ENCODE assay signal across 21 cellular contexts in genomic region chr2:61055557-61055956, GRCh38. TPM values are rescaled to one million over a fixed set of nuclear protein-coding genes. Genes with fewer than 3 reads are reported as not detected.
DNase-seq lines count a peak whose midpoint lies in the region; ATAC-seq and TF ChIP-seq lines count a peak whose summit lies in the region.
"Had no signal": no experiment of that assay in that cellular context is flagged by ENCODE, and none has a peak within 500 bp of the region (broad histone marks: within the 10 kb centered on the region; RNA-seq: fewer than 3 reads in every experiment).

No MANE protein-coding gene starts in this region.

- H3K4me1 ChIP-seq in adipocyte (ENCODE audit: control insufficient read depth, insufficient read depth, low read length) (no peaks in the 10 kb centered on the region), prostate gland (replicated peaks) (no peaks in the 10 kb centered on the region)
- H3K4me1 ChIP-seq: breast epithelium, left lung had no signal

- WGBS in prostate gland, result 36% methylated on average over 2 of the region's 2 CpGs

- no peaks in the 10 kb centered on the region for H3K4me1 Mint-ChIP-seq in activated T-cell treated with anti-CD3 and anti-CD28 coated beads, Interleukin-2, amount 50 U/mL, for 72 hours (ENCODE audit: low read depth)

- peak overlapping the region; percentile 70 for H3K27ac Mint-ChIP-seq in activated T-cell treated with anti-CD3 and anti-CD28 coated beads, Interleukin-2, amount 50 U/mL, for 72 hours

- TF ChIP-seq CTCF in prostate gland (IDR thresholded peaks at IDR 0.05), result no peak

- no peak overlapping the region for H3K9ac ChIP-seq in adipocyte (ENCODE audit: low read length)
- H3K9ac ChIP-seq: BLaER1 treated with 17β-estradiol and CSF1 and Interleukin-3, amounts not matched to agents 10 nM and 100 nM had no signal

- H3K9me3 ChIP-seq in adipocyte (ENCODE audit: control insufficient read depth, low read length), result no peaks in the 10 kb centered on the region
- H3K9me3 ChIP-seq in prostate gland, result no peaks in the 10 kb centered on the region
- H3K9me3 ChIP-seq: BLaER1 treated with 17β-estradiol and CSF1 and Interleukin-3, amounts not matched to agents 10 nM and 100 nM; breast epithelium; left lung had no signal

- H3K36me3 ChIP-seq in adipocyte (ENCODE audit: control insufficient read depth, insufficient read depth, low read length, severe bottlenecking) (peaks cover 19% of the 10 kb centered on the region), prostate gland (no peaks in the 10 kb centered on the region)
- H3K36me3 ChIP-seq: breast epithelium had no signal

- no peak overlapping the region for H3K4me3 Mint-ChIP-seq in activated T-cell treated with anti-CD3 and anti-CD28 coated beads, Interleukin-2, amount 50 U/mL, for 72 hours

- no peaks in the 10 kb centered on the region for H3K27me3 Mint-ChIP-seq in activated T-cell treated with anti-CD3 and anti-CD28 coated beads, Interleukin-2, amount 50 U/mL, for 72 hours (ENCODE audit: low read depth)

- H3K36me3 Mint-ChIP-seq in activated T-cell treated with anti-CD3 and anti-CD28 coated beads, Interleukin-2, amount 50 U/mL, for 72 hours (ENCODE audit: insufficient read depth in 2 of 2), result peaks cover 1 to 3% of the 10 kb centered on the region in 2 donors

- TF ChIP-seq POLR2A in prostate gland (IDR thresholded peaks at IDR 0.05), result no peak

- H3K4me3 ChIP-seq in adipocyte (ENCODE audit: low read length) (no peak overlapping the region), prostate gland (no peak overlapping the region)
- H3K4me3 ChIP-seq: BLaER1 treated with 17β-estradiol and CSF1 and Interleukin-3, amounts not matched to agents 10 nM and 100 nM; breast epithelium; left lung had no signal

- no peak for DNase-seq in activated T-cell treated with anti-CD3 and anti-CD28 coated beads, Interleukin-2, amount 50 U/mL, for 72 hours
- no peak for DNase-seq in activated T-cell treated with anti-CD3 and anti-CD28 coated beads for 4 hours
- DNase-seq in adipocyte (ENCODE audit: low read depth), result peak; percentile 42
- DNase-seq in fibroblast of peridontal ligament (ENCODE audit: extremely low read depth), result peak; percentile 65
- peak; percentile 9 for DNase-seq in prostate gland (ENCODE audit: low spot score)
- DNase-seq in anterior cingulate cortex (lab: John Stamatoyannopoulos, UW), result no peak
- DNase-seq in NCI-H2081 (lab: John Stamatoyannopoulos, UW), result no peak
- DNase-seq: Calu3, cortex of kidney, foreskin fibroblast, hippocampal formation, left lung, midbrain, NCI-H1417 treated with DMSO at 0.1 percent for 48 hours, NCI-H2107, NCI-H524 had no signal

- H3K27me3 ChIP-seq in adipocyte (replicated peaks; ENCODE audit: control insufficient read depth, insufficient read depth, low read length) (no peaks in the 10 kb centered on the region), prostate gland (replicated peaks; ENCODE audit: insufficient read depth) (no peaks in the 10 kb centered on the region)
- H3K27me3 ChIP-seq: BLaER1 treated with 17β-estradiol and CSF1 and Interleukin-3, amounts not matched to agents 10 nM and 100 nM; breast epithelium; left lung had no signal

- H3K9me3 Mint-ChIP-seq in activated T-cell treated with anti-CD3 and anti-CD28 coated beads, Interleukin-2, amount 50 U/mL, for 72 hours, result no peaks in the 10 kb centered on the region

- H3K27ac ChIP-seq in prostate gland, result peak overlapping the region; percentile 2 to 53
- H3K27ac ChIP-seq: BLaER1 treated with 17β-estradiol and CSF1 and Interleukin-3, amounts not matched to agents 10 nM and 100 nM; breast epithelium; left lung; RWPE1 had no signal

- intact Hi-C loops in prostate gland (cut with DNase I), result no loop called here

- ATAC-seq in activated T-cell treated with anti-CD3 and anti-CD28 coated beads, Interleukin-2, amount 50 U/mL, for 72 hours (replicated peaks in 1 of 2), result no peak
- ATAC-seq in GM18909 (IDR thresholded peaks at IDR 0.05; ENCODE audit: poor library complexity, unreplicated experiment), result no peak
- ATAC-seq: left lung, SK-N-SH treated with all-trans-retinoic acid at 6 μM for 48 hours had no signal

RNA-seq across cellular contexts. Expression of gene SANBR, which starts 10.1 kb away (rescaled TPM):
- total RNA-seq in activated T-cell treated with anti-CD3 and anti-CD28 coated beads, Interleukin-2, amount 50 U/mL, for 72 hours, result 1 to 10 TPM; 4.2 to 4.6 TPM
- total RNA-seq in prostate gland, result 1 to 10 TPM; 4.8 to 7.7 TPM

RNA-seq across cellular contexts. Expression of gene PUS10, which starts 37.5 kb away (rescaled TPM):
- total RNA-seq in activated T-cell treated with anti-CD3 and anti-CD28 coated beads, Interleukin-2, amount 50 U/mL, for 72 hours, result 10 to 100 TPM in 1 of 2 donors, 1 to 10 TPM in 1; 9.7 to 11.9 TPM
- 10 to 100 TPM in 1 of 2 donors, 1 to 10 TPM in 1; 5.6 to 10.1 TPM for total RNA-seq in prostate gland

RNA-seq across cellular contexts. Expression of gene PEX13, which starts 38.0 kb away (rescaled TPM):
- 10 to 100 TPM; 19.4 to 27.1 TPM for total RNA-seq in activated T-cell treated with anti-CD3 and anti-CD28 coated beads, Interleukin-2, amount 50 U/mL, for 72 hours
- 10 to 100 TPM; 31.7 to 63.8 TPM for total RNA-seq in prostate gland

Comparison
In these comparisons a context has a peak if more than half of its experiments do, and no peak if none do; other contexts are left out.
1. DNase-seq: peak in adipocyte (single experiment), fibroblast of peridontal ligament (single experiment) and prostate gland (single experiment); none in activated T-cell treated with anti-CD3 and anti-CD28 coated beads, Interleukin-2, amount 50 U/mL, for 72 hours (0 of 2), activated T-cell treated with anti-CD3 and anti-CD28 coated beads for 4 hours (single experiment), anterior cingulate cortex (0 of 58) and NCI-H2081 (0 of 2).